In genomic region chr10:100878291-100878910, GRCh38 we compare ENCODE assay signal across 8 cellular contexts. TPM values are rescaled to one million over a fixed set of nuclear protein-coding genes. Genes with fewer than 3 reads are reported as not detected.
DNase-seq lines count a peak whose midpoint lies in the region; FAIRE-seq and TF ChIP-seq lines count a peak whose summit lies in the region.

No MANE protein-coding gene starts in this region.

- H3K27me3 ChIP-seq in MG63 (no peaks in the 10 kb centered on the region), SU-DHL-6 (ENCODE audit: low read length) (no peaks in the 10 kb centered on the region), endothelial cell of umbilical vein (ENCODE audit: control insufficient read depth in 2 of 2, insufficient read depth in 2 of 2, low read length in 2 of 2) (peaks cover 5 to 11% of the 10 kb centered on the region in 2 experiments), tibial artery (peaks cover 0 to 70% of the 10 kb centered on the region in 2 donors)

- H2AFZ ChIP-seq in SU-DHL-6 (ENCODE audit: low read depth, low read length, severe bottlenecking) (no peak overlapping the region), endothelial cell of umbilical vein (ENCODE audit: low read depth, low read length) (no peak overlapping the region)

- H3K4me2 ChIP-seq in SU-DHL-6 (ENCODE audit: low read depth, low read length, poor library complexity, severe bottlenecking) (no peak overlapping the region), endothelial cell of umbilical vein (ENCODE audit: insufficient read depth, low read length) (no peak overlapping the region)

- DNase-seq in activated gamma-delta T cell treated with Interleukin-2 at 50 U/mL for 16 hours (peak; percentile 11), activated gamma-delta T cell (lab: John Stamatoyannopoulos, UW) (no peak), MG63 (peak; percentile 49), endothelial cell of umbilical vein (ENCODE audit: low read depth, low spot score) (peak; percentile 57), midbrain (lab: John Stamatoyannopoulos, UW) (peak; percentile 74), ureter (ENCODE audit: low spot score) (peak; percentile 62), tibial artery (no peak)

- H3K4me3 ChIP-seq in MG63 (no peak overlapping the region), SU-DHL-6 (ENCODE audit: insufficient read depth, low read length, poor library complexity, severe bottlenecking) (no peak overlapping the region), endothelial cell of umbilical vein (replicated peaks in 1 of 3; ENCODE audit: insufficient read depth in 1 of 3, low read depth in 1 of 3, low read length in 3 of 3) (no peak overlapping the region), tibial artery (no peak overlapping the region)

- no peak for TF ChIP-seq POLR2A in endothelial cell of umbilical vein (IDR thresholded peaks at IDR 0.05; ENCODE audit: low read depth, low read length)

- no TSS peak for BruUV-seq in endothelial cell of umbilical vein (replicated peaks; lab: Mats Ljungman, UMichigan)

- CTCF ChIA-PET in endothelial cell of umbilical vein (lab: Charles Lee): interaction anchor here (0.6 to 2.3 kb wide), 62 partner anchors 9 to 1018 kb away, joined by 3 to 57 read pairs (median 4); partner anchors contain the start of genes HIF1AN, NDUFB8, SCD and SEMA4G

- peak; percentile 81 for FAIRE-seq in endothelial cell of umbilical vein (lab: Jason Lieb, UNC)

- H3K4me1 ChIP-seq in endothelial cell of umbilical vein (ENCODE audit: control insufficient read depth, extremely low read depth, insufficient read depth, low read length) (peaks cover 13% of the 10 kb centered on the region), tibial artery (peaks cover 0 to 15% (median 8%) of the 10 kb centered on the region in 4 donors)

- dilution Hi-C loops in endothelial cell of umbilical vein (cut with MboI; ENCODE audit: extremely low pct_ligation_motif_present, low sequenced_read_pairs): no loop called here

- H3K27ac ChIP-seq in SU-DHL-6 (ENCODE audit: low read depth, low read length) (no peak overlapping the region), endothelial cell of umbilical vein (ENCODE audit: insufficient read depth, low read depth, low read length) (no peak overlapping the region), tibial artery (no peak overlapping the region)

- POLR2A ChIA-PET in endothelial cell of umbilical vein (lab: Charles Lee): interaction anchor here (1.1 kb wide), 1 partner anchor 343 kb away, joined by 3 read pairs; the partner anchor contains the start of gene HIF1AN

- H3K36me3 ChIP-seq in MG63: no peaks in the 10 kb centered on the region
- H3K36me3 ChIP-seq in SU-DHL-6 (ENCODE audit: low read length): no peaks in the 10 kb centered on the region
- no peaks in the 10 kb centered on the region for H3K36me3 ChIP-seq in endothelial cell of umbilical vein (ENCODE audit: control insufficient read depth in 2 of 2, extremely low read depth in 1 of 2, insufficient read depth in 2 of 2, low read length in 2 of 2)
- no peaks in the 10 kb centered on the region for H3K36me3 ChIP-seq in tibial artery

- H3K9me3 ChIP-seq in MG63: no peaks in the 10 kb centered on the region
- no peaks in the 10 kb centered on the region for H3K9me3 ChIP-seq in SU-DHL-6 (ENCODE audit: insufficient read depth, low read length)
- no peaks in the 10 kb centered on the region for H3K9me3 ChIP-seq in endothelial cell of umbilical vein (replicated peaks; ENCODE audit: control insufficient read depth, insufficient read depth, low read length)
- H3K9me3 ChIP-seq in tibial artery: no peaks in the 10 kb centered on the region

- TF ChIP-seq CTCF in SU-DHL-6 (IDR thresholded peaks at IDR 0.05; ENCODE audit: insufficient read depth, low read length, poor library complexity, severe bottlenecking): peak; percentile 17
- peak; percentile 62 to 77 for TF ChIP-seq CTCF in endothelial cell of umbilical vein (IDR thresholded peaks at IDR 0.05; ENCODE audit: extremely low read depth in 1 of 2, insufficient read depth in 1 of 2, low read depth in 1 of 2, low read length in 2 of 2)
- peak in 1 of 2 experiments; percentile 31 for TF ChIP-seq CTCF in tibial artery (IDR thresholded peaks at IDR 0.05)

- intact Hi-C loops in endothelial cell of umbilical vein (cut with micrococcal nuclease): loop anchor here (1.0 to 5.0 kb wide), 5 partner anchors 146 to 444 kb away; partner anchors contain the start of gene SEC31B
- intact Hi-C loops in tibial artery (cut with DNase I; ENCODE audit: low total_unique reads): no loop called here

- H4K20me1 ChIP-seq in SU-DHL-6 (ENCODE audit: low read depth, low read length) (no peaks in the 10 kb centered on the region), endothelial cell of umbilical vein (replicated peaks; ENCODE audit: control insufficient read depth, extremely low read depth, insufficient read depth, low read length) (no peaks in the 10 kb centered on the region)

- H3K79me2 ChIP-seq in SU-DHL-6 (ENCODE audit: insufficient read depth, low read length) (no peaks in the 10 kb centered on the region), endothelial cell of umbilical vein (ENCODE audit: control insufficient read depth, insufficient read depth, low read length) (no peaks in the 10 kb centered on the region)

- H3K9me2 ChIP-seq in SU-DHL-6 (replicated peaks; ENCODE audit: insufficient read depth, low read length): no peaks in the 10 kb centered on the region

- H3K9ac ChIP-seq in SU-DHL-6 (ENCODE audit: low read length): no peak overlapping the region
- H3K9ac ChIP-seq in endothelial cell of umbilical vein (replicated peaks; ENCODE audit: extremely low read depth, insufficient read depth, low read length): no peak overlapping the region

- H3K9me1 ChIP-seq in endothelial cell of umbilical vein (replicated peaks; ENCODE audit: control insufficient read depth, extremely low read depth, insufficient read depth, low read length): no peaks in the 10 kb centered on the region

- H3F3A ChIP-seq in SU-DHL-6 (ENCODE audit: insufficient read depth): no peaks in the 10 kb centered on the region

TF ChIP-seq in endothelial cell of umbilical vein, 7 proteins besides CTCF, POLR2A, EP300 and RAD21:
- TF ChIP-seq POLR2AphosphoS5 (IDR thresholded peaks at IDR 0.05; ENCODE audit: insufficient read depth, low read depth, low read length): no peak
- TF ChIP-seq JUN (IDR thresholded peaks at IDR 0.05; ENCODE audit: borderline replicate concordance, insufficient read depth, insufficient read length, low read depth): no peak
- no peak for TF ChIP-seq EZH2 (IDR thresholded peaks at IDR 0.05; ENCODE audit: borderline replicate concordance, low read depth, low read length, severe bottlenecking)
- no peak for TF ChIP-seq FOS (IDR thresholded peaks at IDR 0.05; ENCODE audit: borderline replicate concordance, insufficient read depth, low read length)

RNA-seq across cellular contexts. Expression of gene SLF2, which starts 34.4 kb away (rescaled TPM):
- total RNA-seq in MG63 (2014; rRNA removed; shearing (Covaris generic); ENCODE audit: low replicate concordance): 10.7 and 19.9 TPM in 2 replicates
- 28.0 and 35.5 TPM in 2 replicates for total RNA-seq in endothelial cell of umbilical vein
- 6.7 and 7.5 TPM in 2 replicates for polyA plus RNA-seq in endothelial cell of umbilical vein
- polyA plus RNA-seq in endothelial cell of umbilical vein (2011; cell fraction: cytosol; rRNA removed): 5.0 and 6.1 TPM in 2 replicates
- polyA plus RNA-seq in endothelial cell of umbilical vein (2011; cell fraction: nucleus; rRNA removed): 18.1 and 27.6 TPM in 2 replicates
- 13.2 and 14.2 TPM in 2 replicates for polyA plus RNA-seq in endothelial cell of umbilical vein (2012)
- 14.2 and 17.3 TPM in 2 replicates for polyA minus RNA-seq in endothelial cell of umbilical vein
- polyA minus RNA-seq in endothelial cell of umbilical vein (2011; cell fraction: cytosol; rRNA and poly(A)+ RNA removed): 10.3 TPM
- 41.3 and 42.4 TPM in 2 replicates for polyA minus RNA-seq in endothelial cell of umbilical vein (2011; cell fraction: nucleus; rRNA and poly(A)+ RNA removed)
- 40.0 TPM for total RNA-seq in ureter

Comparison
In these comparisons a context has a peak if more than half of its experiments do, and no peak if none do; other contexts are left out.
1. DNase-seq: peak in activated gamma-delta T cell treated with Interleukin-2 at 50 U/mL for 16 hours (single experiment), MG63 (single experiment), endothelial cell of umbilical vein (single experiment), midbrain (single experiment) and ureter (single experiment); none in activated gamma-delta T cell (single experiment) and tibial artery (0 of 2).